ENCODE assay signal across 8 cellular contexts in the genomic region with DNA sequence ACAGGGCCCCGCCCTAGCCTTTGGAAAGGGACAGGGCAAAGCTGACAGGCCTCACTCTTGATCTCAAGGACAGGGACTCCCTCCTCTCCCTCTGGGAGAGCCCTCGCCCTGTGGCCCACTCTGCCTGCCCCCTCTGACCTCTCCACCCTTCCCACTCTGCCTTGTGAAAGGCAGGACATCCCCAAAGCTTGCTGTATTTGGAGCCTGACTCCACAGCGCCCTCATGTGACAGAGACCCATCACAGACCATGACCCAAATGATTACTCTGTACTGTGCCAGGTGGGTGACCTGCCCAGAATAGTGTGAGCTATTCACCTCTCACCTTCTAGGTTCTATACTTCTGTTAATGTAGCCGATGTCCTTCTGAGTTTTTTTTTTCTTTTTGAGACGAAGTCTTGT. TPM values are rescaled to one million over a fixed set of nuclear protein-coding genes. Genes with fewer than 3 reads are reported as not detected.
DNase-seq lines count a peak whose midpoint lies in the region; ATAC-seq and TF ChIP-seq lines count a peak whose summit lies in the region.
"Had no signal": no experiment of that assay in that cellular context is flagged by ENCODE, and none has a peak within 500 bp of the region (broad histone marks: within the 10 kb centered on the region; RNA-seq: fewer than 3 reads in every experiment).

No MANE protein-coding gene starts in this region.

- H3K27ac Mint-ChIP-seq in activated CD8-positive, alpha-beta T cell treated with anti-CD3 and anti-CD28 coated beads for 36 hours, result no peak overlapping the region
- H3K27ac Mint-ChIP-seq in stimulated activated effector memory CD8-positive, alpha-beta T cell treated with anti-CD3 and anti-CD28 coated beads, Interleukin-12 subunit alpha, Interleukin-12 subunit beta, amount 100 ng/mL, for 72 hours, result no peak overlapping the region

- peak overlapping the region in 9 of 10 donors; percentile 57 to 90 (median 80) for H3K27ac ChIP-seq in heart right ventricle
- H3K27ac ChIP-seq: SK-N-MC had no signal

- WGBS in heart right ventricle, 2 donors, result 54 to 56% methylated on average over 4 to 5 of the region's 5 CpGs

- CTCF ChIA-PET in activated CD8-positive, alpha-beta T cell treated with anti-CD3 and anti-CD28 coated beads for 36 hours (lab: Charles Lee), result interaction anchor here (0.8 to 2.6 kb wide), 14 partner anchors 8 to 99 kb away, joined by 3 to 7 read pairs (median 4); no protein-coding TSS in a partner anchor

- in situ Hi-C loops in G401 (cut with HindIII; ENCODE audit: low sequenced_read_pairs), result no loop called here

- POLR2A ChIA-PET in activated CD8-positive, alpha-beta T cell treated with anti-CD3 and anti-CD28 coated beads for 36 hours (lab: Charles Lee), result interaction anchor here (0.6 to 0.7 kb wide), 2 partner anchors 353 to 411 kb away, joined by 3 read pairs; no protein-coding TSS in a partner anchor

- no peaks in the 10 kb centered on the region for H3K27me3 ChIP-seq in heart right ventricle

- no peak overlapping the region for H3K4me3 ChIP-seq in heart right ventricle
- H3K4me3 ChIP-seq: SK-N-MC had no signal

- H3K9me3 ChIP-seq in heart right ventricle, result no peaks in the 10 kb centered on the region

- no peaks in the 10 kb centered on the region for H3K4me1 Mint-ChIP-seq in activated CD8-positive, alpha-beta T cell treated with anti-CD3 and anti-CD28 coated beads for 36 hours (ENCODE audit: low read depth)
- no peaks in the 10 kb centered on the region for H3K4me1 Mint-ChIP-seq in stimulated activated effector memory CD8-positive, alpha-beta T cell treated with anti-CD3 and anti-CD28 coated beads, Interleukin-12 subunit alpha, Interleukin-12 subunit beta, amount 100 ng/mL, for 72 hours

- no peak overlapping the region for H3K4me3 Mint-ChIP-seq in activated CD8-positive, alpha-beta T cell treated with anti-CD3 and anti-CD28 coated beads for 36 hours
- H3K4me3 Mint-ChIP-seq in stimulated activated effector memory CD8-positive, alpha-beta T cell treated with anti-CD3 and anti-CD28 coated beads, Interleukin-12 subunit alpha, Interleukin-12 subunit beta, amount 100 ng/mL, for 72 hours, result no peak overlapping the region

- peaks cover 25 to 84% (median 73%) of the 10 kb centered on the region in 9 donors for H3K4me1 ChIP-seq in heart right ventricle

- intact Hi-C loops in activated CD8-positive, alpha-beta T cell treated with anti-CD3 and anti-CD28 coated beads for 36 hours (cut with micrococcal nuclease), result no loop called here
- intact Hi-C loops in heart right ventricle (cut with DNase I), result loop anchor here in 5 of 10 donors (1.0 to 10.0 kb wide), 7 partner anchors 19 to 515 kb away; partner anchors contain the start of gene P2RY2 (in 1 of the 5)

- TF ChIP-seq CTCF in activated CD8-positive, alpha-beta T cell treated with anti-CD3 and anti-CD28 coated beads for 36 hours (IDR thresholded peaks at IDR 0.05), result peak; percentile 69
- peak; percentile 34 to 75 (median 66) for TF ChIP-seq CTCF in heart right ventricle (IDR thresholded peaks at IDR 0.05)

- H3K27me3 Mint-ChIP-seq in activated CD8-positive, alpha-beta T cell treated with anti-CD3 and anti-CD28 coated beads for 36 hours, result peaks cover 2% of the 10 kb centered on the region

- H3K36me3 Mint-ChIP-seq in activated CD8-positive, alpha-beta T cell treated with anti-CD3 and anti-CD28 coated beads for 36 hours (ENCODE audit: low read depth), result no peaks in the 10 kb centered on the region
- H3K36me3 Mint-ChIP-seq in stimulated activated effector memory CD8-positive, alpha-beta T cell treated with anti-CD3 and anti-CD28 coated beads, Interleukin-12 subunit alpha, Interleukin-12 subunit beta, amount 100 ng/mL, for 72 hours, result no peaks in the 10 kb centered on the region

- peak; percentile 89 for ATAC-seq in activated CD8-positive, alpha-beta T cell treated with anti-CD3 and anti-CD28 coated beads for 36 hours
- peak in 6 of 8 donors; percentile 7 to 52 (median 36) for ATAC-seq in heart right ventricle
- peak; percentile 51 for ATAC-seq in stimulated activated effector memory CD8-positive, alpha-beta T cell treated with anti-CD3 and anti-CD28 coated beads, Interleukin-12 subunit alpha, Interleukin-12 subunit beta, amount 100 ng/mL, for 72 hours
- ATAC-seq in GM21737 (IDR thresholded peaks at IDR 0.05; ENCODE audit: unreplicated experiment), result no peak
- ATAC-seq in HG03108 (IDR thresholded peaks at IDR 0.05; ENCODE audit: unreplicated experiment), result no peak

- no peaks in the 10 kb centered on the region for H3K9me3 Mint-ChIP-seq in activated CD8-positive, alpha-beta T cell treated with anti-CD3 and anti-CD28 coated beads for 36 hours
- H3K9me3 Mint-ChIP-seq in stimulated activated effector memory CD8-positive, alpha-beta T cell treated with anti-CD3 and anti-CD28 coated beads, Interleukin-12 subunit alpha, Interleukin-12 subunit beta, amount 100 ng/mL, for 72 hours, result no peaks in the 10 kb centered on the region

- peak; percentile 21 for DNase-seq in G401 (ENCODE audit: low spot score)
- DNase-seq in HuH-7.5 (ENCODE audit: low spot score), result peak; percentile 71
- peak; percentile 67 for DNase-seq in activated CD8-positive, alpha-beta T cell treated with anti-CD3 and anti-CD28 coated beads for 36 hours
- peak; percentile 54 to 69 for DNase-seq in heart right ventricle
- DNase-seq in stimulated activated effector memory CD8-positive, alpha-beta T cell treated with anti-CD3 and anti-CD28 coated beads, Interleukin-12 subunit alpha, Interleukin-12 subunit beta, amount 100 ng/mL, for 72 hours (ENCODE audit: low spot score in 2 of 2), result peak in 1 of 2 donors; percentile 62

- H3K36me3 ChIP-seq in heart right ventricle, result peaks cover 0 to 15% (median 0%) of the 10 kb centered on the region in 9 donors

RNA-seq across cellular contexts. Expression of gene P2RY2, which starts 18.8 kb away (rescaled TPM):
- total RNA-seq in G401 (2014; rRNA removed; shearing (Covaris generic)), result not detected in 2 replicates
- total RNA-seq in activated CD8-positive, alpha-beta T cell treated with anti-CD3 and anti-CD28 coated beads for 36 hours, result not detected
- 10 to 100 TPM in 8 of 10 donors, 1 to 10 TPM in 2; 9.5 to 37.5 (median 12.7) TPM for total RNA-seq in heart right ventricle
- 1 to 10 TPM; 7.1 to 8.2 TPM for polyA plus RNA-seq in heart right ventricle

RNA-seq across cellular contexts. Expression of gene P2RY6, which starts 35.3 kb away (rescaled TPM):
- not detected in 2 replicates for total RNA-seq in G401 (2014; rRNA removed; shearing (Covaris generic))
- total RNA-seq in activated CD8-positive, alpha-beta T cell treated with anti-CD3 and anti-CD28 coated beads for 36 hours, result not detected
- total RNA-seq in heart right ventricle, result 10 to 100 TPM in 1 of 10 donors, 1 to 10 TPM in 7, under 1 TPM in 2; 0.83 to 13.0 (median 1.8) TPM
- polyA plus RNA-seq in heart right ventricle, result 1 to 10 TPM; 1.2 to 2.4 TPM

Comparison
In these comparisons a context has a peak if more than half of its experiments do, and no peak if none do; other contexts are left out.
1. ATAC-seq: peak in activated CD8-positive, alpha-beta T cell treated with anti-CD3 and anti-CD28 coated beads for 36 hours (single experiment), heart right ventricle (6 of 8) and stimulated activated effector memory CD8-positive, alpha-beta T cell treated with anti-CD3 and anti-CD28 coated beads, Interleukin-12 subunit alpha, Interleukin-12 subunit beta, amount 100 ng/mL, for 72 hours (single experiment); none in GM21737 (single experiment) and HG03108 (single experiment).
2. RNA of gene P2RY2, which starts 18.8 kb away (total RNA-seq): 9.5 to 37.5 TPM in heart right ventricle; not detected in G401 and not detected in activated CD8-positive, alpha-beta T cell treated with anti-CD3 and anti-CD28 coated beads for 36 hours; every median in the first group is over 10 times any median in the second.